Comparison of ENCODE assay signal across 26 cellular contexts in the genomic region with DNA sequence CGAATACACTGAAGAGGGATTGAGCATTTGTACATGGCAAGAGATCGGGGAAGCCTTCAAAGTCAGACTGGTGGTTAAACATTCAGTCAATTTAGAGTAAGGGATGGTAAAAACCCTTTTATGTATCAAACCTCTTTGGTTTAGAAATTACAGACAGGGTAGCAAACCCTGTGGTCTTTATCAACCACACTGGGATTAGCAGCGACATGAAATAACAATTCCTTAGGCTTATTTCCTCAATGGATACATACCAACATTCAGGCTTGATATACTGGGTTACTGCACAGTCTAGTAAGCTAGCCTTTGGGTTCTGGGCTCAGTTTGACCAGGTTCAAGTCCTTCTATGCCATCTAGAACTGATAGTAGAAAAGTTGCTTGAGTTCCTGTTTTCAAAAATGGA.
"Had no signal": no experiment of that assay in that cellular context is flagged by ENCODE, and none has a peak within 500 bp of the region (broad histone marks: within the 10 kb centered on the region; RNA-seq: fewer than 3 reads in every experiment).

No MANE protein-coding gene starts in this region.

- H3K4me1 Mint-ChIP-seq: central memory CD8-positive, alpha-beta T cell; memory B cell had no signal

- H3K27ac ChIP-seq: brain microvascular endothelial cell, colonic mucosa, epithelial cell of prostate, gastrocnemius medialis, left ventricle myocardium inferior, skin epidermis, suprapubic skin had no signal

- H3K36me3 ChIP-seq: brain microvascular endothelial cell, colonic mucosa, gastrocnemius medialis, heart left ventricle, left ventricle myocardium inferior, suprapubic skin had no signal

- H3K27me3 ChIP-seq: brain microvascular endothelial cell, colonic mucosa, gastrocnemius medialis, heart left ventricle, suprapubic skin had no signal

- H3K4me3 Mint-ChIP-seq: activated naive CD4-positive, alpha-beta T cell treated with anti-CD3 and anti-CD28 coated beads for 36 hours; activated T-cell treated with anti-CD3 and anti-CD28 coated beads, Interleukin-2, amount 50 U/mL, for 4 hours; central memory CD8-positive, alpha-beta T cell; endodermal cell; memory B cell; natural killer cell treated with Interleukin-12 subunit alpha and Interleukin-12 subunit beta and Interleukin-15 and Interleukin-18, amount 100 ng/mL, for 72 hours; stimulated activated naive CD8-positive, alpha-beta T cell treated with anti-CD3 and anti-CD28 coated beads, Interleukin-15, Interleukin-2, amounts not matched to agents 100 ng/mL and 50 ng/mL, for 24 hours; type B pancreatic cell had no signal

- DNase-seq: activated CD4-positive, alpha-beta T cell treated with anti-CD3 and anti-CD28 coated beads for 48 hours; activated CD4-positive, CD25-positive, alpha-beta regulatory T cell; activated CD8-positive, alpha-beta memory T cell treated with anti-CD3 and anti-CD28 coated beads, Interleukin-2, amount 50 U/mL, for 4 hours; activated naive CD4-positive, alpha-beta T cell treated with anti-CD3 and anti-CD28 coated beads for 36 hours; activated T-cell treated with anti-CD3 and anti-CD28 coated beads, Interleukin-2, amount 50 U/mL, for 4 hours; anterior cingulate cortex; brain microvascular endothelial cell; colonic mucosa; endodermal cell; gastrocnemius medialis; heart left ventricle; kidney glomerular epithelial cell; left ventricle myocardium inferior; occipital lobe; stimulated activated CD4-positive, alpha-beta T cell treated with anti-CD3 and anti-CD28 coated beads, Interleukin-15, amount 100 ng/mL, for 24 hours; stimulated activated CD4-positive, alpha-beta T cell treated with anti-CD3 and anti-CD28 coated beads, Interleukin-2, amount 100 ng/mL, for 48 hours; T-helper 1 cell; T-helper 9 cell had no signal

- H3K4me3 ChIP-seq: colonic mucosa, gastrocnemius medialis, heart left ventricle, left ventricle myocardium inferior, skin epidermis, suprapubic skin had no signal

- H3K27ac Mint-ChIP-seq: activated naive CD4-positive, alpha-beta T cell treated with anti-CD3 and anti-CD28 coated beads for 36 hours; endodermal cell; memory B cell; natural killer cell treated with Interleukin-12 subunit alpha and Interleukin-12 subunit beta and Interleukin-15 and Interleukin-18, amount 100 ng/mL, for 72 hours; stimulated activated naive CD8-positive, alpha-beta T cell treated with anti-CD3 and anti-CD28 coated beads, Interleukin-15, Interleukin-2, amounts not matched to agents 100 ng/mL and 50 ng/mL, for 24 hours; type B pancreatic cell had no signal

- H3K36me3 Mint-ChIP-seq: memory B cell; natural killer cell treated with Interleukin-12 subunit alpha and Interleukin-12 subunit beta and Interleukin-15 and Interleukin-18, amount 100 ng/mL, for 72 hours; type B pancreatic cell had no signal

- H3K9me3 ChIP-seq: colonic mucosa, gastrocnemius medialis, heart left ventricle, left ventricle myocardium inferior, suprapubic skin had no signal

- ATAC-seq: activated T-cell treated with anti-CD3 and anti-CD28 coated beads, Interleukin-2, amount 50 U/mL, for 4 hours; gastrocnemius medialis; heart left ventricle; natural killer cell treated with Interleukin-12 subunit alpha and Interleukin-12 subunit beta and Interleukin-15 and Interleukin-18, amount 100 ng/mL, for 72 hours had no signal

- H3K9me3 Mint-ChIP-seq: activated T-cell treated with anti-CD3 and anti-CD28 coated beads, Interleukin-2, amount 50 U/mL, for 4 hours; endodermal cell; memory B cell; stimulated activated naive CD8-positive, alpha-beta T cell treated with anti-CD3 and anti-CD28 coated beads, Interleukin-15, Interleukin-2, amounts not matched to agents 100 ng/mL and 50 ng/mL, for 24 hours; type B pancreatic cell had no signal

- H3K27me3 Mint-ChIP-seq: central memory CD8-positive, alpha-beta T cell; memory B cell; natural killer cell treated with Interleukin-12 subunit alpha and Interleukin-12 subunit beta and Interleukin-15 and Interleukin-18, amount 100 ng/mL, for 72 hours; stimulated activated naive CD8-positive, alpha-beta T cell treated with anti-CD3 and anti-CD28 coated beads, Interleukin-15, Interleukin-2, amounts not matched to agents 100 ng/mL and 50 ng/mL, for 24 hours; type B pancreatic cell had no signal
